In genomic region chr2:144785253-144785652, GRCh38 we compare ENCODE assay signal across 7 cellular contexts.
"Had no signal": no experiment of that assay in that cellular context is flagged by ENCODE, and none has a peak within 500 bp of the region (broad histone marks: within the 10 kb centered on the region; RNA-seq: fewer than 3 reads in every experiment).

No MANE protein-coding gene starts in this region.

- H3K27ac ChIP-seq: GM23248 had no signal

- H2AFZ ChIP-seq: GM23248 had no signal

- DNase-seq: GM23248, GOT3, H7, HCEC 1CT, IMR-90 had no signal

- H3K9ac ChIP-seq: GM23248 had no signal

- FAIRE-seq: HTR-8/SVneo, K562 had no signal

- H3K4me3 ChIP-seq: GM23248, K562 had no signal

- ATAC-seq: K562 had no signal
